In genomic region chrX:48509619-48510018, GRCh38 we compare ENCODE assay signal across 10 cellular contexts. TPM values are rescaled to one million over a fixed set of nuclear protein-coding genes. Genes with fewer than 3 reads are reported as not detected.
DNase-seq lines count a peak whose midpoint lies in the region; ATAC-seq, FAIRE-seq and TF ChIP-seq lines count a peak whose summit lies in the region.
"Had no signal": no experiment of that assay in that cellular context is flagged by ENCODE, and none has a peak within 500 bp of the region (broad histone marks: within the 10 kb centered on the region; RNA-seq: fewer than 3 reads in every experiment).

No MANE protein-coding gene starts in this region.

- no peak for FAIRE-seq in frontal cortex (lab: Jason Lieb, UNC)
- FAIRE-seq in H54 (lab: Jason Lieb, UNC), result no peak
- FAIRE-seq: endometrium had no signal

- ATAC-seq in RWPE2 (ENCODE audit: low read depth), result no peak
- no peak for ATAC-seq in psoas muscle
- ATAC-seq in GM21360 (IDR thresholded peaks at IDR 0.05; ENCODE audit: unreplicated experiment), result no peak

- H3K36me3 ChIP-seq in DOHH2 (ENCODE audit: control insufficient read depth, low read length) (no peaks in the 10 kb centered on the region), RWPE2 (ENCODE audit: low read depth) (peaks cover 33% of the 10 kb centered on the region), esophagus squamous epithelium (peaks cover 0 to 10% (median 0%) of the 10 kb centered on the region in 3 donors), psoas muscle (ENCODE audit: insufficient read depth in 1 of 2, low read depth in 1 of 2) (no peaks in the 10 kb centered on the region)

- TF ChIP-seq CTCF in DOHH2 (IDR thresholded peaks at IDR 0.05; ENCODE audit: low read depth, low read length, poor library complexity, severe bottlenecking) (no peak), RWPE2 (IDR thresholded peaks at IDR 0.05; ENCODE audit: poor library complexity, severe bottlenecking) (no peak), esophagus squamous epithelium (IDR thresholded peaks at IDR 0.05) (no peak), psoas muscle (IDR thresholded peaks at IDR 0.05) (no peak)

- H3K9me2 ChIP-seq in DOHH2 (replicated peaks; ENCODE audit: control insufficient read depth, low read length), result no peaks in the 10 kb centered on the region

- H3K27me3 ChIP-seq in DOHH2 (ENCODE audit: control insufficient read depth, low read length), result 0 out of 2 replicates have a peak, but pooled peaks cover 4% of the 10 kb centered on the region
- H3K27me3 ChIP-seq in RWPE2 (ENCODE audit: insufficient read depth, poor library complexity, severe bottlenecking), result no peaks in the 10 kb centered on the region
- H3K27me3 ChIP-seq in esophagus squamous epithelium, result no peaks in the 10 kb centered on the region
- peaks cover 0 to 5% (median 0%) of the 10 kb centered on the region in 3 donors for H3K27me3 ChIP-seq in psoas muscle (ENCODE audit: insufficient read depth in 3 of 3, low read length in 2 of 3)

- H3K4me3 ChIP-seq in DOHH2 (ENCODE audit: low read length) (peak overlapping the region; percentile 89), RWPE2 (ENCODE audit: severe bottlenecking) (peak overlapping the region; percentile 88), esophagus squamous epithelium (peak overlapping the region; percentile 56 to 82 (median 66)), psoas muscle (peak overlapping the region; percentile 74)

- H3K27ac ChIP-seq in DOHH2 (ENCODE audit: low read depth, low read length) (no peak overlapping the region), RWPE2 (ENCODE audit: poor library complexity, severe bottlenecking) (peak overlapping the region; percentile 58), esophagus squamous epithelium (no peak overlapping the region), psoas muscle (no peak overlapping the region)

- 65% methylated on average over 11 of the region's 11 CpGs; no CpG with 5 or more reads in 1 of the 2 donors for WGBS in esophagus squamous epithelium, 2 donors
- WGBS in psoas muscle, 3 donors, result 43 to 58% (median 52%) methylated on average over 10 to 11 of the region's 11 CpGs

- H4K20me1 ChIP-seq in DOHH2 (ENCODE audit: control insufficient read depth, insufficient read depth, low read depth, low read length), result no peaks in the 10 kb centered on the region

- no peaks in the 10 kb centered on the region for H3F3A ChIP-seq in DOHH2 (ENCODE audit: control insufficient read depth, insufficient read depth)

- H3K9me3 ChIP-seq in DOHH2 (ENCODE audit: control insufficient read depth, insufficient read depth, low read length), result no peaks in the 10 kb centered on the region
- H3K9me3 ChIP-seq in RWPE2 (ENCODE audit: severe bottlenecking), result no peaks in the 10 kb centered on the region
- H3K9me3 ChIP-seq in esophagus squamous epithelium, result no peaks in the 10 kb centered on the region
- no peaks in the 10 kb centered on the region for H3K9me3 ChIP-seq in psoas muscle

- no peak for DNase-seq in RWPE2 (ENCODE audit: low spot score)
- no peak for DNase-seq in esophagus squamous epithelium (lab: John Stamatoyannopoulos, UW)
- DNase-seq in psoas muscle, result no peak
- no peak for DNase-seq in frontal cortex (ENCODE audit: low spot score in 2 of 2)
- DNase-seq in H54 (ENCODE audit: insufficient read length, low spot score), result no peak
- DNase-seq in iPS-NIHi11 (ENCODE audit: low spot score), result no peak
- DNase-seq: NCI-H510A had no signal

- H3K4me2 ChIP-seq in DOHH2 (ENCODE audit: low read length), result peak overlapping the region; percentile 80

- H3K4me1 ChIP-seq in DOHH2 (ENCODE audit: control insufficient read depth, low read length), result peaks cover 20% of the 10 kb centered on the region
- peaks cover 10% of the 10 kb centered on the region for H3K4me1 ChIP-seq in RWPE2 (ENCODE audit: insufficient read depth, poor library complexity, severe bottlenecking)
- H3K4me1 ChIP-seq in esophagus squamous epithelium, result peaks cover 0 to 21% (median 4%) of the 10 kb centered on the region in 3 donors
- no peaks in the 10 kb centered on the region for H3K4me1 ChIP-seq in psoas muscle

- intact Hi-C loops in esophagus squamous epithelium (cut with DNase I), result no loop called here
- intact Hi-C loops in psoas muscle (cut with DNase I), result loop anchor here in 1 of 2 donors (10.0 kb wide), 1 partner anchor 425 kb away; no protein-coding TSS in a partner anchor

- no peaks in the 10 kb centered on the region for H3K79me2 ChIP-seq in DOHH2 (ENCODE audit: control insufficient read depth, low read length)

- TF ChIP-seq POLR2A in esophagus squamous epithelium (IDR thresholded peaks at IDR 0.05) (no peak), H54 (IDR thresholded peaks at IDR 0.05; ENCODE audit: low read depth, low read length) (no peak)

RNA-seq across cellular contexts. Expression of gene PORCN, which starts 0.8 kb away (rescaled TPM):
- total RNA-seq in esophagus squamous epithelium, result 10 to 100 TPM; 11.2 to 25.8 (median 17.6) TPM
- total RNA-seq in psoas muscle, result 1 to 10 TPM; 4.8 to 9.2 (median 7.6) TPM
- 10 to 100 TPM in 1 of 3 donors, 1 to 10 TPM in 2; 8.4 to 12.2 (median 8.7) TPM for polyA plus RNA-seq in psoas muscle
- total RNA-seq in frontal cortex, result 7.3 TPM

RNA-seq across cellular contexts. Expression of gene EBP, which starts 12.0 kb away (rescaled TPM):
- 100 to 1,000 TPM in 1 of 4 donors, 10 to 100 TPM in 3; 60.8 to 119 (median 87.1) TPM for total RNA-seq in esophagus squamous epithelium
- total RNA-seq in psoas muscle, result 1 to 10 TPM; 3.8 to 8.1 (median 6.4) TPM
- 10 to 100 TPM in 1 of 3 donors, 1 to 10 TPM in 2; 8.7 to 11.9 (median 9.7) TPM for polyA plus RNA-seq in psoas muscle
- total RNA-seq in frontal cortex, result 53.4 TPM

RNA-seq across cellular contexts. Expression of gene TBC1D25, which starts 29.9 kb away (rescaled TPM):
- total RNA-seq in esophagus squamous epithelium (10 to 100 TPM in 1 of 4 donors, 1 to 10 TPM in 3; 5.5 to 11.7 (median 8.5) TPM), psoas muscle (10 to 100 TPM; 10.5 to 18.4 (median 16.9) TPM), frontal cortex (4.9 TPM)
- 10 to 100 TPM in 1 of 3 donors, 1 to 10 TPM in 2; 9.3 to 12.1 (median 9.4) TPM for polyA plus RNA-seq in psoas muscle

RNA-seq across cellular contexts. Expression of gene FTSJ1, which starts 33.6 kb away (rescaled TPM):
- 10 to 100 TPM; 33.4 to 61.8 (median 45.8) TPM for total RNA-seq in esophagus squamous epithelium
- total RNA-seq in psoas muscle, result 10 to 100 TPM; 14.5 to 26.8 (median 21.2) TPM
- 10 to 100 TPM; 26.7 to 48.4 (median 46.4) TPM for polyA plus RNA-seq in psoas muscle
- total RNA-seq in frontal cortex, result 36.3 TPM

RNA-seq across cellular contexts. Expression of gene SLC38A5, which starts 39.6 kb away (rescaled TPM):
- total RNA-seq in esophagus squamous epithelium (10 to 100 TPM in 3 of 4 donors, 1 to 10 TPM in 1; 9.6 to 25.4 (median 24.7) TPM), psoas muscle (1 to 10 TPM in 2 of 4 donors, under 1 TPM in 2; 0.83 to 1.1 (median 1.0) TPM), frontal cortex (25.3 TPM)
- 1 to 10 TPM in 1 of 3 donors, under 1 TPM in 2; 0.34 to 1.7 (median 0.61) TPM for polyA plus RNA-seq in psoas muscle
